1 cellular context compared by ENCODE assay signal in the genomic region with DNA sequence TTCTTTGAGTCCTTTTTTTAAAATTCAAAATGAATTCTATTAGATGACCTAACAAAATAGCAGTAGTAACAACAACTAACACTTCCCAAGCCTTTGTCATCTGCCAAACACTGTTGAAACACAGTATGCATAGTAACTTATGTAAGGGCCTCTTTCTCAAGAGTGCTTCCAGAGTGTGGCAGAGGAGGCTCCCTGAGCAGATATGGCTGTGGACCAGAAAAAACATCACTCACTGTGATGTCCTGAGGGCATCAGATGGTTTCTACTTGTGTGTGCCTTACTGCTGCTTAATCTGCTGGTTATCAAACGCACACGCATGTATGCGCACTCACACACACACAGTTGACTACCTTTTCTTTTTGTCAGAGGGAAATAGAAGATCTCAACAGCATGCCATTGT.
TF ChIP-seq lines count a peak whose summit lies in the region.

No MANE protein-coding gene starts in this region.

TF ChIP-seq in IMR-90, 13 proteins besides CTCF, POLR2A, EP300 and RAD21 (continued from another document):
- TF ChIP-seq RFX5 (IDR thresholded peaks at IDR 0.05; ENCODE audit: low read depth, low read length) (no peak), MXI1 (IDR thresholded peaks at IDR 0.05; ENCODE audit: borderline replicate concordance, low read depth, low read length) (no peak), SMC3 (IDR thresholded peaks at IDR 0.05; ENCODE audit: low read depth, low read length) (no peak)
